In the genomic region with DNA sequence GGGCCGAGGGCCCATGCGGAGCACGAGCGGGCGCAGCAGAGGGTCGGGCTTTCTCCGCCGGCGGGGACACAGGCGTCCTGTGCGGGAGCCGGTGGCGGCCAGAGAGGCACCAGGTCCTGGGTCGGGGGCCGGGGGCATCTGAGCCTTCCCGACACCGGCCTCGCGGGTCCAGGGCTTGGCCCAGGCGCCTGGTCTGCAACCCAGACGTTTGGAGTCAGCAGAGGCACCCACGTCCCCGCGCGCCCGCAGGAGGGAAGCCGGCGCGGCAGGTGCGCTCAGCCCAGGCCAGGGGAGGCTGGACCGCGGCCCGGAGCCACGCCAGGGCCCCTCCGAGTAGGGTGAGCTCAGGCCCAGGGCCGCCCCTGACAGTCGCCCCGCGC, we compare ENCODE assay signal across 18 cellular contexts.
"Had no signal": no experiment of that assay in that cellular context is flagged by ENCODE, and none has a peak within 500 bp of the region (broad histone marks: within the 10 kb centered on the region; RNA-seq: fewer than 3 reads in every experiment).

No MANE protein-coding gene starts in this region.

- H3K4me1 Mint-ChIP-seq: activated naive CD4-positive, alpha-beta T cell treated with anti-CD3 and anti-CD28 coated beads, Interleukin-2, amount 10 ng/mL, durations not matched to agents 7 days and 5 days; T-cell had no signal

- H3K36me3 Mint-ChIP-seq: activated naive CD4-positive, alpha-beta T cell treated with anti-CD3 and anti-CD28 coated beads, Interleukin-2, amount 10 ng/mL, durations not matched to agents 7 days and 5 days had no signal

- H3K4me3 Mint-ChIP-seq: activated CD8-positive, alpha-beta T cell treated with anti-CD3 and anti-CD28 coated beads, Interleukin-2, amount 10 ng/mL, durations not matched to agents 7 days and 5 days; activated naive CD4-positive, alpha-beta T cell treated with anti-CD3 and anti-CD28 coated beads, Interleukin-2, amount 10 ng/mL, durations not matched to agents 7 days and 5 days; activated T-cell treated with anti-CD3 and anti-CD28 coated beads, Interleukin-2, amount 50 U/mL, for 24 hours; natural killer cell treated with Interleukin-12 subunit alpha and Interleukin-12 subunit beta and Interleukin-15 and Interleukin-18, amount 100 ng/mL, for 72 hours; T-cell had no signal

- H3K27me3 ChIP-seq: upper lobe of left lung had no signal

- ATAC-seq: activated CD8-positive, alpha-beta T cell treated with anti-CD3 and anti-CD28 coated beads, Interleukin-2, amount 10 ng/mL, durations not matched to agents 7 days and 5 days; gastrocnemius medialis; T-cell had no signal

- H3K36me3 ChIP-seq: ascending aorta, gastrocnemius medialis, heart left ventricle, thoracic aorta, upper lobe of left lung had no signal

- DNase-seq: activated CD4-positive, alpha-beta T cell treated with anti-CD3 and anti-CD28 coated beads for 48 hours; activated CD4-positive, CD25-positive, alpha-beta regulatory T cell; activated CD8-positive, alpha-beta T cell treated with anti-CD3 and anti-CD28 coated beads, Interleukin-2, amount 10 ng/mL, durations not matched to agents 7 days and 5 days; activated effector memory CD4-positive, alpha-beta T cell treated with Interleukin-2 at 50 U/mL for 16 hours; activated naive CD4-positive, alpha-beta T cell treated with anti-CD3 and anti-CD28 coated beads, Interleukin-2, amount 10 ng/mL, durations not matched to agents 7 days and 5 days; activated T-cell treated with anti-CD3 and anti-CD28 coated beads, Interleukin-2, amount 50 U/mL, for 24 hours; effector CD8-positive, alpha-beta T cell; gastrocnemius medialis; kidney glomerular epithelial cell; stimulated activated CD4-positive, alpha-beta T cell treated with anti-CD3 and anti-CD28 coated beads, Interleukin-15, amount 100 ng/mL, for 24 hours; stimulated activated CD4-positive, alpha-beta T cell treated with anti-CD3 and anti-CD28 coated beads, Interleukin-2, amount 100 ng/mL, for 48 hours; T-cell had no signal

- H3K27ac ChIP-seq: ascending aorta, gastrocnemius medialis, heart left ventricle, skin epidermis, thoracic aorta, upper lobe of left lung had no signal

- H3K27ac Mint-ChIP-seq: activated CD8-positive, alpha-beta T cell treated with anti-CD3 and anti-CD28 coated beads, Interleukin-2, amount 10 ng/mL, durations not matched to agents 7 days and 5 days; activated naive CD4-positive, alpha-beta T cell treated with anti-CD3 and anti-CD28 coated beads, Interleukin-2, amount 10 ng/mL, durations not matched to agents 7 days and 5 days; activated T-cell treated with anti-CD3 and anti-CD28 coated beads, Interleukin-2, amount 50 U/mL, for 24 hours; natural killer cell treated with Interleukin-12 subunit alpha and Interleukin-12 subunit beta and Interleukin-15 and Interleukin-18, amount 100 ng/mL, for 72 hours; T-cell had no signal

- H3K4me1 ChIP-seq: ascending aorta, gastrocnemius medialis, upper lobe of left lung had no signal

- H3K4me3 ChIP-seq: ascending aorta, gastrocnemius medialis, heart left ventricle, skin epidermis, thoracic aorta, upper lobe of left lung had no signal
